ENCODE assay signal across 1 cellular context in the genomic region with DNA sequence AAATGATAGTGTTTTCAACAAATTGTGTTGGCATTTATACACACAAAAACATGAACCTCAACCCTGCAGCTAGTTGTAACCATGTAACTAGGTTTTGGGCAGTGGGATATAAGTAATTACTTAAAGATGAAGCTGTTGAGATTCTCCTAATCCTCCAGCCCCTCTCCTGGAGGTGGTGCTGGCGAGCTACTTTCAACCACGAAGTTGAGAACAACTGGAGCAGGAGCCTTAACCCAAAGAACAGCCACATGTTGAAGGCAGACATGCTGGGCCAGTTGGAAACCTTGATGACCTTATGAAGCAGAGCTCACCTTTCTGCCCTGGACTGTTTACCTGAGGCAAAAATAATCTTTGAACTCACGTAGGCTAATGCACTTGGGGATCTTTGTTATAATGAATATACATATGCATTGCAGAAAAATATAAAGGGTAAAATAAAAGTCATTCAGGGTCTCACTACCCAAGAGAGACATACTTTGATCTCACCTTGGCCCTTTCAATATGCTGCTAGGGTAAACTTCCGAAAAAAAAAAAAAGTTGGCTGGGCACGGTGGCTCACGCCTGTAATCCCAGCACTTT.
TF ChIP-seq lines count a peak whose summit lies in the region.

No MANE protein-coding gene starts in this region.

TF ChIP-seq in Ishikawa, 13 proteins besides CTCF, POLR2A, EP300 and RAD21 (continued from another document):
- TF ChIP-seq, protein P1, sequence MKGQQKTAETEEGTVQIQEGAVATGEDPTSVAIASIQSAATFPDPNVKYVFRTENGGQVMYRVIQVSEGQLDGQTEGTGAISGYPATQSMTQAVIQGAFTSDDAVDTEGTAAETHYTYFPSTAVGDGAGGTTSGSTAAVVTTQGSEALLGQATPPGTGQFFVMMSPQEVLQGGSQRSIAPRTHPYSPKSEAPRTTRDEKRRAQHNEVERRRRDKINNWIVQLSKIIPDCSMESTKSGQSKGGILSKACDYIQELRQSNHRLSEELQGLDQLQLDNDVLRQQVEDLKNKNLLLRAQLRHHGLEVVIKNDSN (IDR thresholded peaks at IDR 0.05): no peak
- TF ChIP-seq, protein P2, sequence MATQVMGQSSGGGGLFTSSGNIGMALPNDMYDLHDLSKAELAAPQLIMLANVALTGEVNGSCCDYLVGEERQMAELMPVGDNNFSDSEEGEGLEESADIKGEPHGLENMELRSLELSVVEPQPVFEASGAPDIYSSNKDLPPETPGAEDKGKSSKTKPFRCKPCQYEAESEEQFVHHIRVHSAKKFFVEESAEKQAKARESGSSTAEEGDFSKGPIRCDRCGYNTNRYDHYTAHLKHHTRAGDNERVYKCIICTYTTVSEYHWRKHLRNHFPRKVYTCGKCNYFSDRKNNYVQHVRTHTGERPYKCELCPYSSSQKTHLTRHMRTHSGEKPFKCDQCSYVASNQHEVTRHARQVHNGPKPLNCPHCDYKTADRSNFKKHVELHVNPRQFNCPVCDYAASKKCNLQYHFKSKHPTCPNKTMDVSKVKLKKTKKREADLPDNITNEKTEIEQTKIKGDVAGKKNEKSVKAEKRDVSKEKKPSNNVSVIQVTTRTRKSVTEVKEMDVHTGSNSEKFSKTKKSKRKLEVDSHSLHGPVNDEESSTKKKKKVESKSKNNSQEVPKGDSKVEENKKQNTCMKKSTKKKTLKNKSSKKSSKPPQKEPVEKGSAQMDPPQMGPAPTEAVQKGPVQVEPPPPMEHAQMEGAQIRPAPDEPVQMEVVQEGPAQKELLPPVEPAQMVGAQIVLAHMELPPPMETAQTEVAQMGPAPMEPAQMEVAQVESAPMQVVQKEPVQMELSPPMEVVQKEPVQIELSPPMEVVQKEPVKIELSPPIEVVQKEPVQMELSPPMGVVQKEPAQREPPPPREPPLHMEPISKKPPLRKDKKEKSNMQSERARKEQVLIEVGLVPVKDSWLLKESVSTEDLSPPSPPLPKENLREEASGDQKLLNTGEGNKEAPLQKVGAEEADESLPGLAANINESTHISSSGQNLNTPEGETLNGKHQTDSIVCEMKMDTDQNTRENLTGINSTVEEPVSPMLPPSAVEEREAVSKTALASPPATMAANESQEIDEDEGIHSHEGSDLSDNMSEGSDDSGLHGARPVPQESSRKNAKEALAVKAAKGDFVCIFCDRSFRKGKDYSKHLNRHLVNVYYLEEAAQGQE (IDR thresholded peaks at IDR 0.05; ENCODE audit: low read depth): no peak
- TF ChIP-seq ZBTB7A (IDR thresholded peaks at IDR 0.05; ENCODE audit: low read depth): no peak
- no peak for TF ChIP-seq NFIC (IDR thresholded peaks at IDR 0.05)
- no peak for TF ChIP-seq EGR1 (IDR thresholded peaks at IDR 0.05)
- TF ChIP-seq CREB1 (IDR thresholded peaks at IDR 0.05; ENCODE audit: low read depth): no peak
- no peak for TF ChIP-seq YY1 (IDR thresholded peaks at IDR 0.05; ENCODE audit: low read depth)
- TF ChIP-seq TEAD4 (IDR thresholded peaks at IDR 0.05): no peak
